ENCODE assay signal across 13 cellular contexts in genomic region chr17:4600563-4600962, GRCh38. TPM values are rescaled to one million over a fixed set of nuclear protein-coding genes. Genes with fewer than 3 reads are reported as not detected.
A peak's percentile ranks its signal among the peaks of the same experiment; 100 is the strongest.
DNase-seq lines count a peak whose midpoint lies in the region; ATAC-seq, FAIRE-seq and TF ChIP-seq lines count a peak whose summit lies in the region.
"Had no signal": no experiment of that assay in that cellular context is flagged by ENCODE, and none has a peak within 500 bp of the region (broad histone marks: within the 10 kb centered on the region; RNA-seq: fewer than 3 reads in every experiment).

No MANE protein-coding gene starts in this region.

- TF ChIP-seq POLR2A in H1 (IDR thresholded peaks at IDR 0.05; ENCODE audit: control extremely low read depth in 1 of 2, low read depth in 2 of 2, low read length in 2 of 2), result no peak
- TF ChIP-seq POLR2A in upper lobe of left lung (IDR thresholded peaks at IDR 0.05), result no peak

- H2BK12ac ChIP-seq in H1 (ENCODE audit: low read depth, low read length), result peak overlapping the region; percentile 95; the same call in 1 of the 2 replicates

- H3K56ac ChIP-seq in H1 (replicated peaks; ENCODE audit: insufficient read length, low read depth, low read length), result no peak overlapping the region

- H3K36me3 Mint-ChIP-seq in nephron progenitor cell (ENCODE audit: low read depth), result peaks cover 15% of the 10 kb centered on the region
- H3K36me3 Mint-ChIP-seq: CD8-positive, alpha-beta T cell had no signal

- POLR2A ChIA-PET in H1 (lab: Charles Lee; ENCODE audit: partially characterized antibody), result interaction anchor here (0.7 to 1.7 kb wide), 5 partner anchors 13 to 108 kb away, joined by 3 to 11 read pairs (median 3); no protein-coding TSS in a partner anchor

- peak overlapping the region; percentile 69 to 80 for H3K4me2 ChIP-seq in H1 (ENCODE audit: insufficient read depth in 1 of 2, low read depth in 2 of 2, low read length in 2 of 2)

- 0 out of 7 replicates have a peak, but pooled peaks cover 0 to 2% (median 0%) of the 10 kb centered on the region in 4 experiments for H3K27me3 ChIP-seq in H1 (replicated peaks in 1 of 4; ENCODE audit: control insufficient read depth in 3 of 4, extremely low read depth in 1 of 4, insufficient read depth in 3 of 4, low read length in 3 of 4)
- H3K27me3 ChIP-seq in upper lobe of left lung, result no peaks in the 10 kb centered on the region

- H2BK20ac ChIP-seq in H1 (ENCODE audit: low read length), result peak overlapping the region; percentile 15; the same call in 1 of the 2 replicates

- peak overlapping the region; percentile 24; the same call in 1 of the 2 replicates for H2AK5ac ChIP-seq in H1 (ENCODE audit: low read depth, low read length)

- TF ChIP-seq RAD21 in H1 (IDR thresholded peaks at IDR 0.05 in 1 of 2, conservative IDR thresholded peaks at IDR 0.05 in 1 of 2; ENCODE audit: low read depth in 2 of 2, low read length in 2 of 2), result no peak

- H3K27me3 Mint-ChIP-seq in nephron progenitor cell (ENCODE audit: low read depth, poor library complexity), result peaks cover 10% of the 10 kb centered on the region
- H3K27me3 Mint-ChIP-seq: activated CD4-positive, alpha-beta T cell treated with anti-CD3 and anti-CD28 coated beads for 36 hours had no signal

- H3K4me1 ChIP-seq in H1 (replicated peaks in 1 of 4; ENCODE audit: control insufficient read depth in 3 of 4, insufficient read depth in 4 of 4, low read length in 3 of 4) (peaks cover 4 to 26% (median 19%) of the 10 kb centered on the region in 4 experiments), upper lobe of left lung (peaks cover 0 to 7% (median under 1%) of the 10 kb centered on the region in 4 donors)

- H3K4me3 ChIP-seq in H1 (ENCODE audit: extremely low read depth in 1 of 4, insufficient read depth in 2 of 4, low read depth in 3 of 4, low read length in 4 of 4) (peak overlapping the region in 3 of 4 experiments; percentile 7 to 40 (median 23); a peak in 4 of 8 replicates), upper lobe of left lung (no peak overlapping the region)

- no peak overlapping the region for H3K27ac ChIP-seq in H1 (ENCODE audit: low read depth, low read length)
- peak overlapping the region in 2 of 4 donors; percentile 72 to 80 for H3K27ac ChIP-seq in upper lobe of left lung

- H4K20me1 ChIP-seq in H1 (replicated peaks in 1 of 2; ENCODE audit: control insufficient read depth in 1 of 2, insufficient read depth in 2 of 2, low read length in 2 of 2), result no peaks in the 10 kb centered on the region

- no peak overlapping the region for H2AFZ ChIP-seq in H1 (ENCODE audit: low read length)

- no peaks in the 10 kb centered on the region for H3K79me1 ChIP-seq in H1 (ENCODE audit: low read depth, low read length)

- no peak overlapping the region for H4K91ac ChIP-seq in H1 (replicated peaks; ENCODE audit: insufficient read length, low read length)

- H2BK15ac ChIP-seq in H1 (ENCODE audit: low read length), result peak overlapping the region; percentile 61; the same call in 1 of the 2 replicates

- H2BK120ac ChIP-seq in H1 (replicated peaks; ENCODE audit: low read depth, low read length), result no peak overlapping the region

- CTCF ChIA-PET in H1 (lab: Charles Lee; ENCODE audit: partially characterized antibody), result interaction anchor here (1.1 to 10.1 kb wide), 8 partner anchors 10 to 40 kb away, joined by 3 to 77 read pairs (median 6); partner anchors contain the start of genes GGT6 and SMTNL2

- no peak overlapping the region for H4K5ac ChIP-seq in H1 (ENCODE audit: insufficient read length, low read depth, low read length)

- TF ChIP-seq EP300 in H1 (IDR thresholded peaks at IDR 0.05; ENCODE audit: borderline replicate concordance in 1 of 2, low read depth in 2 of 2, low read length in 2 of 2) (no peak), upper lobe of left lung (IDR thresholded peaks at IDR 0.05) (no peak)

- H4K8ac ChIP-seq in H1 (ENCODE audit: extremely low read depth, insufficient read depth, low read length), result no peak overlapping the region

- H3K9me3 ChIP-seq in H1 (ENCODE audit: insufficient read depth in 2 of 2, low read depth in 1 of 2, low read length in 1 of 2) (no peaks in the 10 kb centered on the region), upper lobe of left lung (no peaks in the 10 kb centered on the region)

- FAIRE-seq in H1 (lab: Jason Lieb, UNC), result no peak

- WGBS in H1 (ENCODE audit: extremely low coverage in 1 of 2, insufficient coverage in 1 of 2, insufficient read length in 1 of 2, insufficient replicate concordance in 2 of 2, low coverage in 1 of 2, low lambda C conversion rate in 2 of 2, missing lambda C conversion rate in 1 of 2), 2 experiments, result 56% methylated on average over 13 of the region's 13 CpGs; no CpG with 5 or more reads in 1 of the 2 experiments
- 60 to 70% methylated on average over 12 to 13 of the region's 13 CpGs for WGBS in upper lobe of left lung, 2 donors

- ATAC-seq in upper lobe of left lung (ENCODE audit: low FRiP score in 2 of 2), result no peak
- ATAC-seq: activated CD4-positive, alpha-beta T cell treated with anti-CD3 and anti-CD28 coated beads for 36 hours; activated T-helper 17 cell treated with anti-CD3 and anti-CD28 coated beads, Interleukin-2, amount 50 U/mL, for 72 hours; CD8-positive, alpha-beta T cell had no signal

- peak overlapping the region; percentile 99 for H3K27ac Mint-ChIP-seq in nephron progenitor cell
- H3K27ac Mint-ChIP-seq: activated CD4-positive, alpha-beta T cell treated with anti-CD3 and anti-CD28 coated beads for 36 hours; activated T-helper 17 cell treated with anti-CD3 and anti-CD28 coated beads, Interleukin-2, amount 50 U/mL, for 72 hours; CD8-positive, alpha-beta T cell had no signal

- H3K9ac ChIP-seq in H1 (replicated peaks in 1 of 4; ENCODE audit: extremely low read depth in 1 of 4, low read depth in 3 of 4, low read length in 3 of 4), result no peak overlapping the region

- peak overlapping the region; percentile 62 for H3K4me3 Mint-ChIP-seq in nephron progenitor cell
- H3K4me3 Mint-ChIP-seq: activated CD4-positive, alpha-beta T cell treated with anti-CD3 and anti-CD28 coated beads for 36 hours; activated T-helper 17 cell treated with anti-CD3 and anti-CD28 coated beads, Interleukin-2, amount 50 U/mL, for 72 hours; CD8-positive, alpha-beta T cell; neural crest cell had no signal

- no peak overlapping the region for H3K4ac ChIP-seq in H1 (replicated peaks; ENCODE audit: insufficient read length, low read depth, low read length)

- no peak overlapping the region for H3K23ac ChIP-seq in H1 (ENCODE audit: insufficient read length)

- H3K4me1 Mint-ChIP-seq in nephron progenitor cell, result peaks cover 82% of the 10 kb centered on the region
- H3K4me1 Mint-ChIP-seq: activated CD4-positive, alpha-beta T cell treated with anti-CD3 and anti-CD28 coated beads for 36 hours; activated T-helper 17 cell treated with anti-CD3 and anti-CD28 coated beads, Interleukin-2, amount 50 U/mL, for 72 hours had no signal

- no peaks in the 10 kb centered on the region for H3K79me2 ChIP-seq in H1 (ENCODE audit: control insufficient read depth in 1 of 2, insufficient read depth in 2 of 2, low read length in 2 of 2)

- peak overlapping the region; percentile 65; the same call in 1 of the 2 replicates for H3K18ac ChIP-seq in H1 (ENCODE audit: extremely low read depth, low read length)

- H3K14ac ChIP-seq in H1 (ENCODE audit: insufficient read length), result no peak overlapping the region

- H3K36me3 ChIP-seq in H1 (ENCODE audit: control insufficient read depth in 2 of 4, insufficient read depth in 4 of 4, low read length in 3 of 4), result no peaks in the 10 kb centered on the region
- no peaks in the 10 kb centered on the region for H3K36me3 ChIP-seq in upper lobe of left lung

- no peaks in the 10 kb centered on the region for H3K9me3 Mint-ChIP-seq in nephron progenitor cell
- H3K9me3 Mint-ChIP-seq: activated T-helper 17 cell treated with anti-CD3 and anti-CD28 coated beads, Interleukin-2, amount 50 U/mL, for 72 hours; CD8-positive, alpha-beta T cell; neural crest cell had no signal

- peak; percentile 23 for DNase-seq in NCI-H146 treated with DMSO at 0.1 percent for 48 hours (lab: John Stamatoyannopoulos, UW; ENCODE audit: unreplicated experiment)
- no peak for DNase-seq in H1 (ENCODE audit: low read depth in 1 of 2, low spot score in 2 of 2)
- DNase-seq in nephron progenitor cell, result peak; percentile 72
- DNase-seq in kidney tubule cell (ENCODE audit: low spot score), result no peak
- no peak for DNase-seq in D341Med (ENCODE audit: low spot score)
- no peak for DNase-seq in upper lobe of left lung
- DNase-seq: activated CD4-positive, alpha-beta T cell treated with anti-CD3 and anti-CD28 coated beads for 36 hours; CD8-positive, alpha-beta T cell; NCI-H526 treated with DMSO at 0.1 percent for 48 hours; stimulated activated naive CD4-positive, alpha-beta T cell treated with Interleukin-2 at 50 U/mL for 16 hours had no signal

- H2BK5ac ChIP-seq in H1 (ENCODE audit: low read depth, low read length), result peak overlapping the region; percentile 75; the same call in 1 of the 2 replicates

- TF ChIP-seq CTCF in H1 (IDR thresholded peaks at IDR 0.05; ENCODE audit: control extremely low read depth in 1 of 3, insufficient read depth in 1 of 3, low read depth in 1 of 3, low read length in 3 of 3) (peak in 1 of 3 experiments; percentile 12; a peak in 1 of 4 replicates), nephron progenitor cell (IDR thresholded peaks at IDR 0.05) (no peak), upper lobe of left lung (IDR thresholded peaks at IDR 0.05) (no peak)

- H3K23me2 ChIP-seq in H1 (ENCODE audit: low read depth, low read length), result peaks cover 2% of the 10 kb centered on the region; the same call in 1 of the 2 replicates

RNA-seq across cellular contexts. Expression of gene SMTNL2, which starts 16.2 kb away (rescaled TPM):
- total RNA-seq in H1 (2021; fragmentation: NEBNext Ultra II Directional; extraction: Animal tissue kit (Norgen Biotek cat#: 25700)), result 3.7 and 4.5 TPM in 2 replicates
- 3.6 and 4.6 TPM in 2 replicates for polyA plus RNA-seq in H1 (2011; rRNA removed)
- polyA plus RNA-seq in H1 (2011; cell fraction: cytosol; rRNA removed), result 3.4 TPM
- 4.5 TPM for polyA plus RNA-seq in H1 (2011; cell fraction: nucleus; rRNA removed)
- polyA plus RNA-seq in H1 (2012, experiment 1 of 2), result 3.3 to 6.3 TPM (median 4.1 TPM) in 4 replicates
- 4.5 TPM for polyA plus RNA-seq in H1 (2012, experiment 2 of 2)
- polyA plus RNA-seq in H1 (2013, experiment 1 of 2), result 2.9 TPM
- polyA plus RNA-seq in H1 (2013, experiment 2 of 2), result 2.2 TPM
- 3.0 and 3.1 TPM in 2 replicates for polyA minus RNA-seq in H1 (2011; rRNA and poly(A)+ RNA removed)
- polyA minus RNA-seq in H1 (2011; cell fraction: cytosol; rRNA and poly(A)+ RNA removed), result 4.0 TPM
- 2.3 TPM for polyA minus RNA-seq in H1 (2011; cell fraction: nucleus; rRNA and poly(A)+ RNA removed)
- 1 to 10 TPM in 5 of 6 donors, under 1 TPM in 1; 0.49 to 7.3 (median 3.6) TPM for total RNA-seq in upper lobe of left lung
- total RNA-seq: activated CD4-positive, alpha-beta T cell treated with anti-CD3 and anti-CD28 coated beads for 36 hours; activated T-helper 17 cell treated with anti-CD3 and anti-CD28 coated beads, Interleukin-2, amount 50 U/mL, for 72 hours; CD8-positive, alpha-beta T cell had no signal

RNA-seq across cellular contexts. Expression of gene GGT6, which starts 40.2 kb away (rescaled TPM):
- total RNA-seq in H1 (2021; fragmentation: NEBNext Ultra II Directional; extraction: Animal tissue kit (Norgen Biotek cat#: 25700)), result not detected in 2 replicates
- 0.18 and 0.30 TPM in 2 replicates for polyA plus RNA-seq in H1 (2011; rRNA removed)
- polyA plus RNA-seq in H1 (2011; cell fraction: cytosol; rRNA removed), result 0.16 TPM
- polyA plus RNA-seq in H1 (2011; cell fraction: nucleus; rRNA removed), result 0.04 TPM
- 0.11 to 0.15 TPM in 2 of 4 replicates, not detected in the others for polyA plus RNA-seq in H1 (2012, experiment 1 of 2)
- not detected for polyA plus RNA-seq in H1 (2012, experiment 2 of 2)
- polyA plus RNA-seq in H1 (2013, experiment 1 of 2), result 0.02 TPM
- 0.07 TPM for polyA plus RNA-seq in H1 (2013, experiment 2 of 2)
- polyA minus RNA-seq in H1 (2011; rRNA and poly(A)+ RNA removed), result 0.09 TPM in 1 of 2 replicates, not detected in the other
- polyA minus RNA-seq in H1 (2011; cell fraction: cytosol; rRNA and poly(A)+ RNA removed), result not detected
- polyA minus RNA-seq in H1 (2011; cell fraction: nucleus; rRNA and poly(A)+ RNA removed), result 0.90 TPM
- total RNA-seq in upper lobe of left lung, result 10 to 100 TPM in 3 of 6 donors, 1 to 10 TPM in 3; 3.8 to 18.7 (median 9.7) TPM
- total RNA-seq: activated CD4-positive, alpha-beta T cell treated with anti-CD3 and anti-CD28 coated beads for 36 hours; activated T-helper 17 cell treated with anti-CD3 and anti-CD28 coated beads, Interleukin-2, amount 50 U/mL, for 72 hours; CD8-positive, alpha-beta T cell; neural crest cell had no signal

RNA-seq across cellular contexts. Expression of gene ALOX15, which starts 40.9 kb away (rescaled TPM):
- total RNA-seq in H1 (2021; fragmentation: NEBNext Ultra II Directional; extraction: Animal tissue kit (Norgen Biotek cat#: 25700)), result 1.5 TPM in 2 replicates
- polyA plus RNA-seq in H1 (2011; rRNA removed), result 1.7 and 2.2 TPM in 2 replicates
- 2.0 TPM for polyA plus RNA-seq in H1 (2011; cell fraction: cytosol; rRNA removed)
- polyA plus RNA-seq in H1 (2011; cell fraction: nucleus; rRNA removed), result 2.4 TPM
- polyA plus RNA-seq in H1 (2012, experiment 1 of 2), result 0.99 to 1.8 TPM (median 1.3 TPM) in 4 replicates
- polyA plus RNA-seq in H1 (2012, experiment 2 of 2), result 1.2 TPM
- polyA plus RNA-seq in H1 (2013, experiment 1 of 2), result 0.61 TPM
- polyA plus RNA-seq in H1 (2013, experiment 2 of 2), result 0.64 TPM
- 1.00 and 1.8 TPM in 2 replicates for polyA minus RNA-seq in H1 (2011; rRNA and poly(A)+ RNA removed)
- 1.3 TPM for polyA minus RNA-seq in H1 (2011; cell fraction: cytosol; rRNA and poly(A)+ RNA removed)
- polyA minus RNA-seq in H1 (2011; cell fraction: nucleus; rRNA and poly(A)+ RNA removed), result 0.60 TPM
- total RNA-seq in upper lobe of left lung, result 10 to 100 TPM in 3 of 6 donors, 1 to 10 TPM in 3; 2.4 to 26.0 (median 10.0) TPM
- total RNA-seq: activated CD4-positive, alpha-beta T cell treated with anti-CD3 and anti-CD28 coated beads for 36 hours; CD8-positive, alpha-beta T cell; epithelial cell of proximal tubule had no signal

RNA-seq across cellular contexts. Expression of gene MYBBP1A, which starts 45.4 kb away (rescaled TPM):
- 151 and 153 TPM in 2 replicates for total RNA-seq in H1 (2021; fragmentation: NEBNext Ultra II Directional; extraction: Animal tissue kit (Norgen Biotek cat#: 25700))
- polyA plus RNA-seq in H1 (2011; rRNA removed), result 46.8 and 79.9 TPM in 2 replicates
- 58.4 TPM for polyA plus RNA-seq in H1 (2011; cell fraction: cytosol; rRNA removed)
- polyA plus RNA-seq in H1 (2011; cell fraction: nucleus; rRNA removed), result 266 TPM
- 98.7 to 125 TPM (median 120 TPM) in 4 replicates for polyA plus RNA-seq in H1 (2012, experiment 1 of 2)
- 114 TPM for polyA plus RNA-seq in H1 (2012, experiment 2 of 2)
- polyA plus RNA-seq in H1 (2013, experiment 1 of 2), result 74.0 TPM
- 63.6 TPM for polyA plus RNA-seq in H1 (2013, experiment 2 of 2)
- polyA minus RNA-seq in H1 (2011; rRNA and poly(A)+ RNA removed), result 87.5 and 109 TPM in 2 replicates
- 88.4 TPM for polyA minus RNA-seq in H1 (2011; cell fraction: cytosol; rRNA and poly(A)+ RNA removed)
- polyA minus RNA-seq in H1 (2011; cell fraction: nucleus; rRNA and poly(A)+ RNA removed), result 116 TPM
- 100 to 1,000 TPM in 1 of 6 donors, 10 to 100 TPM in 5; 45.2 to 151 (median 57.3) TPM for total RNA-seq in upper lobe of left lung

Comparison
In these comparisons a context has a peak if more than half of its experiments do, and no peak if none do; other contexts are left out.
1. DNase-seq: peak in NCI-H146 treated with DMSO at 0.1 percent for 48 hours (single experiment) and nephron progenitor cell (single experiment); none in H1 (0 of 2), kidney tubule cell (single experiment), D341Med (single experiment) and upper lobe of left lung (0 of 2).
2. H3K4me3 ChIP-seq: peak in H1 (3 of 4); none in upper lobe of left lung (0 of 4).